In genomic region chr3:172317481-172317880, GRCh38 we compare ENCODE assay signal across 10 cellular contexts.
DNase-seq lines count a peak whose midpoint lies in the region; ATAC-seq and TF ChIP-seq lines count a peak whose summit lies in the region.
"Had no signal": no experiment of that assay in that cellular context is flagged by ENCODE, and none has a peak within 500 bp of the region (broad histone marks: within the 10 kb centered on the region; RNA-seq: fewer than 3 reads in every experiment).

No MANE protein-coding gene starts in this region.

- H3K9me3 Mint-ChIP-seq in natural killer cell, result no peaks in the 10 kb centered on the region
- H3K9me3 Mint-ChIP-seq: stimulated activated naive CD8-positive, alpha-beta T cell treated with anti-CD3 and anti-CD28 coated beads, Interleukin-15, Interleukin-2, amounts not matched to agents 100 ng/mL and 50 ng/mL, for 24 hours had no signal

- H3K4me3 ChIP-seq in coronary artery (no peak overlapping the region), transverse colon (no peak overlapping the region)

- no peaks in the 10 kb centered on the region for H3K27me3 ChIP-seq in transverse colon

- H3K4me1 Mint-ChIP-seq in natural killer cell, result peaks cover 18 to 25% of the 10 kb centered on the region in 2 donors

- DNase-seq in DMS 273 (lab: John Stamatoyannopoulos, UW; ENCODE audit: unreplicated experiment) (peak; percentile 47), DMS 273 treated with DMSO at 0.1 percent for 48 hours (lab: John Stamatoyannopoulos, UW) (no peak), coronary artery (ENCODE audit: low spot score) (no peak), natural killer cell (no peak), transverse colon (no peak), NCI-H1694 (lab: John Stamatoyannopoulos, UW) (no peak)

- no peak overlapping the region for H3K4me3 Mint-ChIP-seq in natural killer cell
- H3K4me3 Mint-ChIP-seq: stimulated activated naive CD8-positive, alpha-beta T cell treated with anti-CD3 and anti-CD28 coated beads, Interleukin-15, Interleukin-2, amounts not matched to agents 100 ng/mL and 50 ng/mL, for 24 hours had no signal

- H3K36me3 ChIP-seq in transverse colon, result peaks cover 0 to 3% (median 0%) of the 10 kb centered on the region in 4 donors

- peak overlapping the region; percentile 19 to 47 for H3K27ac Mint-ChIP-seq in natural killer cell
- H3K27ac Mint-ChIP-seq: stimulated activated naive CD8-positive, alpha-beta T cell treated with anti-CD3 and anti-CD28 coated beads, Interleukin-15, Interleukin-2, amounts not matched to agents 100 ng/mL and 50 ng/mL, for 24 hours had no signal

- no peak for ATAC-seq in natural killer cell
- no peak for ATAC-seq in GM21390 (IDR thresholded peaks at IDR 0.05; ENCODE audit: unreplicated experiment)
- ATAC-seq in HG03159 (IDR thresholded peaks at IDR 0.05; ENCODE audit: unreplicated experiment), result no peak

- WGBS in transverse colon (ENCODE audit: low coverage in 1 of 2), 2 donors, result 83 to 93% methylated on average over 5 to 8 of the region's 8 CpGs

- H3K4me1 ChIP-seq in transverse colon, result peaks cover 33 to 78% (median 47%) of the 10 kb centered on the region in 4 donors

- H3K27ac ChIP-seq in coronary artery (peak overlapping the region; percentile 85 to 87), transverse colon (peak overlapping the region; percentile 65 to 82 (median 80))
- H3K27ac ChIP-seq: 22Rv1 had no signal

- in situ Hi-C loops in transverse colon (cut with MboI; ENCODE audit: low pct_ligation_motif_present in 1 of 4, low pct_unique_long_range_greater_than_20kb in 1 of 4, low sequenced_read_pairs in 3 of 4), result loop anchor here in 1 of 4 donors (25.0 kb wide), 1 partner anchor 280 kb away; the partner anchor contains the start of gene FNDC3B

- TF ChIP-seq CTCF in coronary artery (IDR thresholded peaks at IDR 0.05) (no peak), natural killer cell (IDR thresholded peaks at IDR 0.05) (no peak), transverse colon (IDR thresholded peaks at IDR 0.05) (no peak)

- peaks cover 8% of the 10 kb centered on the region for H3K36me3 Mint-ChIP-seq in natural killer cell

- intact Hi-C loops in natural killer cell (cut with micrococcal nuclease) (no loop called here), transverse colon (cut with DNase I; ENCODE audit: low total_unique reads) (no loop called here)

- H3K27me3 Mint-ChIP-seq in natural killer cell (ENCODE audit: low read depth in 2 of 2), result no peaks in the 10 kb centered on the region
- H3K27me3 Mint-ChIP-seq: stimulated activated naive CD8-positive, alpha-beta T cell treated with anti-CD3 and anti-CD28 coated beads, Interleukin-15, Interleukin-2, amounts not matched to agents 100 ng/mL and 50 ng/mL, for 24 hours had no signal

- TF ChIP-seq EP300 in transverse colon (IDR thresholded peaks at IDR 0.05; ENCODE audit: low read depth), result no peak

- TF ChIP-seq POLR2A in transverse colon (IDR thresholded peaks at IDR 0.05), result no peak

- H3K9me3 ChIP-seq in transverse colon, result no peaks in the 10 kb centered on the region
